Comparison of ENCODE assay signal across 21 cellular contexts in the genomic region with DNA sequence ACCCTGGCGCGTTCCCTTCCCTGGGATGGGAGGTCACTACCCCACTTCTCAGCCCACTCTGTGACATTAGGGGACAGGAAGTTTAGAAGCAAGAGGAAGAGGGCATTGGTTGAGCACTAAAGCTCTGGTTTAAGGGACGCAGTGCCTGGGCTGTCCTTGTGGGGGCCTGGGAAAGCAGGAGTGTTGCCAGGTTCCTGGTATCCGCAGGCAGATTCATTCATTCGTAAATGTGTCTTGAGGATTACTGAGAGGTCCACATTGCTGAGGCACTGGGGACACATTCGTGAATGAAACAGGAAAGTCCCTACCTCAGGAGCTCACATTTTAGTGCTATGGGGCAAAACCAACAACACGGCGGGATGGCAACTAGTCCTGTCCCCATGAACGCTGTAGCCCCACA.
"Had no signal": no experiment of that assay in that cellular context is flagged by ENCODE, and none has a peak within 500 bp of the region (broad histone marks: within the 10 kb centered on the region; RNA-seq: fewer than 3 reads in every experiment).

No MANE protein-coding gene starts in this region.

- H3K9me3 ChIP-seq: MG63 had no signal

- H3K36me3 ChIP-seq: MG63 had no signal

- H3K27ac ChIP-seq: SK-N-MC, VCaP had no signal

- FAIRE-seq: astrocyte had no signal

- H3K27me3 ChIP-seq: MG63 had no signal

- DNase-seq: activated CD4-positive, alpha-beta memory T cell treated with anti-CD3 and anti-CD28 coated beads, Interleukin-2, amount 10 ng/mL, durations not matched to agents 7 days and 5 days; activated CD4-positive, alpha-beta T cell treated with anti-CD3 and anti-CD28 coated beads for 36 hours; activated CD4-positive, alpha-beta T cell treated with anti-CD3 and anti-CD28 coated beads, Interleukin-2, amount 50 U/mL, for 1 hour; activated gamma-delta T cell; activated naive CD4-positive, alpha-beta T cell treated with anti-CD3 and anti-CD28 coated beads for 36 hours; activated T-cell treated with anti-CD3 and anti-CD28 coated beads for 4 hours; activated T-cell treated with anti-CD3 and anti-CD28 coated beads, Interleukin-2, amount 50 U/mL, for 48 hours; amygdala; MG63; MV-4-11; NCI-H1092 treated with DMSO at 0.1 percent for 48 hours; NCI-H1417 treated with DMSO at 0.1 percent for 48 hours; NCI-H1694; NCI-H2029 treated with DMSO at 0.1 percent for 48 hours; NCI-H446; NCI-H524; T-cell; T-helper 2 cell had no signal

- H3K4me3 ChIP-seq: MG63, SK-N-MC had no signal
